In the genomic region with DNA sequence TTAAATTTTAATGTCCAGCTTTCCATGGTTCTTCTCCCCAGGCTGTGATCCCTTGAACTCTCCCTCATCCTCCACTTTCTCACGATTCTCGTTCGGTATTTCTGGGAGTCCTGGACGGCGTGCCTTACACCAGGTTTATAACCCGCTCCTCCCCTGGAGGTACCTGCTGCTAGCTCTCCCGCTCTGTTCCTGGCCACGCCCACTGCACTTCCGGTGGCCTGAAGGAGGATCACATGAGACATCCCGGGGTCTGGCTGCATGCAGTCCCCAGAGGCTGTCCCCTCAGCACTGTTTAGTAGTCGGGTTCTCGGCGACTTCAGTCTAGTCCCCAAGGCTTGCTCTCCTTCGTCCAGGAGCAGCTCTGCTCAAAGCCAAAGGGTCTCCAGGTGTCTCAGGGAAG, we compare ENCODE assay signal across 1 cellular context.
TF ChIP-seq lines count a peak whose summit lies in the region.

No MANE protein-coding gene starts in this region.

TF ChIP-seq in HepG2, 621 proteins besides CTCF, POLR2A, EP300 and RAD21 (continued from another document):
- TF ChIP-seq, protein P1, sequence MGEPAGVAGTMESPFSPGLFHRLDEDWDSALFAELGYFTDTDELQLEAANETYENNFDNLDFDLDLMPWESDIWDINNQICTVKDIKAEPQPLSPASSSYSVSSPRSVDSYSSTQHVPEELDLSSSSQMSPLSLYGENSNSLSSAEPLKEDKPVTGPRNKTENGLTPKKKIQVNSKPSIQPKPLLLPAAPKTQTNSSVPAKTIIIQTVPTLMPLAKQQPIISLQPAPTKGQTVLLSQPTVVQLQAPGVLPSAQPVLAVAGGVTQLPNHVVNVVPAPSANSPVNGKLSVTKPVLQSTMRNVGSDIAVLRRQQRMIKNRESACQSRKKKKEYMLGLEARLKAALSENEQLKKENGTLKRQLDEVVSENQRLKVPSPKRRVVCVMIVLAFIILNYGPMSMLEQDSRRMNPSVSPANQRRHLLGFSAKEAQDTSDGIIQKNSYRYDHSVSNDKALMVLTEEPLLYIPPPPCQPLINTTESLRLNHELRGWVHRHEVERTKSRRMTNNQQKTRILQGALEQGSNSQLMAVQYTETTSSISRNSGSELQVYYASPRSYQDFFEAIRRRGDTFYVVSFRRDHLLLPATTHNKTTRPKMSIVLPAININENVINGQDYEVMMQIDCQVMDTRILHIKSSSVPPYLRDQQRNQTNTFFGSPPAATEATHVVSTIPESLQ (CRISPR knock-in tag; conservative IDR thresholded peaks at IDR 0.05), result no peak
- TF ChIP-seq ZBTB14 (CRISPR knock-in tag; IDR thresholded peaks at IDR 0.05), result no peak
- TF ChIP-seq AFF4 (CRISPR knock-in tag; IDR thresholded peaks at IDR 0.05), result no peak
- peak; percentile 79 for TF ChIP-seq GABPB1 (CRISPR knock-in tag; IDR thresholded peaks at IDR 0.05)
- no peak for TF ChIP-seq GABPA (IDR thresholded peaks at IDR 0.05; ENCODE audit: low read depth, low read length)
- peak; percentile 78 for TF ChIP-seq GABPA (CRISPR knock-in tag; IDR thresholded peaks at IDR 0.05; ENCODE audit: low read depth)
- no peak for TF ChIP-seq ZNF10 (CRISPR knock-in tag; IDR thresholded peaks at IDR 0.05; ENCODE audit: borderline replicate concordance, low read depth)
- no peak for TF ChIP-seq ZNF251 (CRISPR knock-in tag; IDR thresholded peaks at IDR 0.05)
- TF ChIP-seq ZNF12 (CRISPR knock-in tag; IDR thresholded peaks at IDR 0.05), result no peak
- no peak for TF ChIP-seq GATAD1 (CRISPR knock-in tag; IDR thresholded peaks at IDR 0.05)
